Comparison of ENCODE assay signal across 10 cellular contexts in genomic region chr17:83198366-83199341, GRCh38.
DNase-seq lines count a peak whose midpoint lies in the region; ATAC-seq, FAIRE-seq and TF ChIP-seq lines count a peak whose summit lies in the region.
"Had no signal": no experiment of that assay in that cellular context is flagged by ENCODE, and none has a peak within 500 bp of the region (broad histone marks: within the 10 kb centered on the region; RNA-seq: fewer than 3 reads in every experiment).

No MANE protein-coding gene starts in this region.

- H3K27me3 Mint-ChIP-seq in activated naive CD8-positive, alpha-beta T cell treated with anti-CD3 and anti-CD28 coated beads, Interleukin-2, amount 10 ng/mL, durations not matched to agents 7 days and 5 days: no peaks in the 10 kb centered on the region
- H3K27me3 Mint-ChIP-seq in memory B cell: no peaks in the 10 kb centered on the region

- POLR2A ChIA-PET in activated naive CD8-positive, alpha-beta T cell treated with anti-CD3 and anti-CD28 coated beads, Interleukin-2, amount 10 ng/mL, durations not matched to agents 7 days and 5 days (lab: Charles Lee): interaction anchor here (0.6 to 3.5 kb wide), 5 partner anchors 119 to 341 kb away, joined by 3 to 11 read pairs (median 5); partner anchors contain the start of gene METRNL

- FAIRE-seq in D721Med (lab: Jason Lieb, UNC): no peak

- no peaks in the 10 kb centered on the region for H3K9me3 Mint-ChIP-seq in activated naive CD8-positive, alpha-beta T cell treated with anti-CD3 and anti-CD28 coated beads, Interleukin-2, amount 10 ng/mL, durations not matched to agents 7 days and 5 days
- no peaks in the 10 kb centered on the region for H3K9me3 Mint-ChIP-seq in memory B cell

- ATAC-seq in activated naive CD8-positive, alpha-beta T cell treated with anti-CD3 and anti-CD28 coated beads, Interleukin-2, amount 10 ng/mL, durations not matched to agents 7 days and 5 days (ENCODE audit: low read depth): peak; percentile 7
- ATAC-seq in memory B cell (ENCODE audit: low read depth) (no peak), upper lobe of left lung (ENCODE audit: low FRiP score in 2 of 2) (no peak)

- H3K4me3 Mint-ChIP-seq in activated naive CD8-positive, alpha-beta T cell treated with anti-CD3 and anti-CD28 coated beads, Interleukin-2, amount 10 ng/mL, durations not matched to agents 7 days and 5 days: peak overlapping the region; percentile 86
- peak overlapping the region; percentile 84 for H3K4me3 Mint-ChIP-seq in memory B cell

- peak overlapping the region; percentile 89 to 92 (median 92) for H3K27ac ChIP-seq in upper lobe of left lung

- 67 to 80% methylated on average over 22 to 27 of the region's 27 CpGs for WGBS in upper lobe of left lung, 2 donors

- peaks cover 31 to 58% (median 45%) of the 10 kb centered on the region in 4 donors for H3K4me1 ChIP-seq in upper lobe of left lung

- H3K27me3 ChIP-seq in upper lobe of left lung: no peaks in the 10 kb centered on the region

- DNase-seq in activated effector memory CD4-positive, alpha-beta T cell treated with anti-CD3 and anti-CD28 coated beads, Interleukin-2, amount 50 U/mL, for 16 hours: peak; percentile 57
- DNase-seq in activated effector memory CD4-positive, alpha-beta T cell treated with Interleukin-2 at 50 U/mL for 16 hours: no peak
- DNase-seq in activated naive CD8-positive, alpha-beta T cell treated with anti-CD3 and anti-CD28 coated beads, Interleukin-2, amount 10 ng/mL, durations not matched to agents 7 days and 5 days: no peak
- DNase-seq in memory B cell (ENCODE audit: low spot score in 2 of 2): no peak
- DNase-seq in upper lobe of left lung: peak; percentile 17 to 58
- DNase-seq in NCI-H2171 (lab: John Stamatoyannopoulos, UW): no peak
- DNase-seq in GM13976 (ENCODE audit: low spot score): no peak
- no peak for DNase-seq in D721Med (ENCODE audit: insufficient read length, low spot score)
- DNase-seq: central memory CD4-positive, alpha-beta T cell; NCI-H1694 had no signal

- peak overlapping the region; percentile 97 for H3K27ac Mint-ChIP-seq in activated naive CD8-positive, alpha-beta T cell treated with anti-CD3 and anti-CD28 coated beads, Interleukin-2, amount 10 ng/mL, durations not matched to agents 7 days and 5 days
- peak overlapping the region; percentile 96 for H3K27ac Mint-ChIP-seq in memory B cell

- H3K4me3 ChIP-seq in upper lobe of left lung: peak overlapping the region in 3 of 4 donors; percentile 6 to 17 (median 6)

- no peaks in the 10 kb centered on the region for H3K9me3 ChIP-seq in upper lobe of left lung

- TF ChIP-seq CTCF in upper lobe of left lung (IDR thresholded peaks at IDR 0.05) (no peak), GM13976 (IDR thresholded peaks at IDR 0.05; ENCODE audit: borderline replicate concordance, control extremely low read depth, extremely low read depth, insufficient read depth, missing control alignments) (no peak), D721Med (IDR thresholded peaks at IDR 0.05; ENCODE audit: insufficient read depth, missing control alignments) (no peak)

- in situ Hi-C loops in GM13976 (cut with MboI; ENCODE audit: low sequenced_read_pairs, unreplicated experiment): no loop called here

- H3K36me3 Mint-ChIP-seq in activated naive CD8-positive, alpha-beta T cell treated with anti-CD3 and anti-CD28 coated beads, Interleukin-2, amount 10 ng/mL, durations not matched to agents 7 days and 5 days: no peaks in the 10 kb centered on the region
- no peaks in the 10 kb centered on the region for H3K36me3 Mint-ChIP-seq in memory B cell

- TF ChIP-seq POLR2A in upper lobe of left lung (IDR thresholded peaks at IDR 0.05): no peak

- TF ChIP-seq EP300 in upper lobe of left lung (IDR thresholded peaks at IDR 0.05): no peak

- H3K4me1 Mint-ChIP-seq in activated naive CD8-positive, alpha-beta T cell treated with anti-CD3 and anti-CD28 coated beads, Interleukin-2, amount 10 ng/mL, durations not matched to agents 7 days and 5 days: peaks cover 40% of the 10 kb centered on the region
- H3K4me1 Mint-ChIP-seq in memory B cell: peaks cover 32% of the 10 kb centered on the region

- no peaks in the 10 kb centered on the region for H3K36me3 ChIP-seq in upper lobe of left lung

Comparison
In these comparisons a context has a peak if more than half of its experiments do, and no peak if none do; other contexts are left out.
1. DNase-seq: peak in activated effector memory CD4-positive, alpha-beta T cell treated with anti-CD3 and anti-CD28 coated beads, Interleukin-2, amount 50 U/mL, for 16 hours (single experiment) and upper lobe of left lung (2 of 2); none in activated effector memory CD4-positive, alpha-beta T cell treated with Interleukin-2 at 50 U/mL for 16 hours (single experiment), activated naive CD8-positive, alpha-beta T cell treated with anti-CD3 and anti-CD28 coated beads, Interleukin-2, amount 10 ng/mL, durations not matched to agents 7 days and 5 days (single experiment), memory B cell (0 of 2), NCI-H2171 (single experiment), GM13976 (single experiment) and D721Med (single experiment).